Comparison of ENCODE assay signal across 25 cellular contexts in the genomic region with DNA sequence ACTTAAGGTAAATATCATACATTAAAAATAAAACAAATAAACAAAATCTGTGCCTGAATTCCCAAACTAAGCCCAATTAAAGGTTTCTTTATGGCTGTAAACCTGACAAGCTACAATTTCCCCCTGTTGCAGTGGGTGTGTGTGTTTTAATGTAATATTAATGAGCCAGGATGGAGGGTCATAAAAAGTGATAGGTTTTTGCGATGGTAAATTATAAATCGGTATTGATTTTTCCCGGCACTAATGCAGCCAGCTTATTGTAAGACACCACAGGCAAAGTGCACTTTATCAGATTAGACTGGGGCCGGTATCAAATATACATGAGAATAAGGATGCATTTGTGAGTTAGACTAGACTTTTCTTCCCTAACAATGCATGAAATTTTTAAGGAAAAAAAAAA.
DNase-seq lines count a peak whose midpoint lies in the region; ATAC-seq and TF ChIP-seq lines count a peak whose summit lies in the region.
"Had no signal": no experiment of that assay in that cellular context is flagged by ENCODE, and none has a peak within 500 bp of the region (broad histone marks: within the 10 kb centered on the region; RNA-seq: fewer than 3 reads in every experiment).

No MANE protein-coding gene starts in this region.

- 76 to 85% (median 79%) methylated on average over 4 of the region's 4 CpGs for WGBS in heart left ventricle, 4 donors

- no peak for ATAC-seq in heart left ventricle
- ATAC-seq in memory B cell (ENCODE audit: low read depth): no peak
- ATAC-seq in HG03280 (IDR thresholded peaks at IDR 0.05; ENCODE audit: unreplicated experiment): no peak
- no peak for ATAC-seq in GM18873 (IDR thresholded peaks at IDR 0.05; ENCODE audit: low FRiP score, unreplicated experiment)
- ATAC-seq: activated CD8-positive, alpha-beta memory T cell treated with anti-CD3 and anti-CD28 coated beads, Interleukin-2, amount 10 ng/mL, durations not matched to agents 7 days and 5 days; esophagus mucosa had no signal

- DNase-seq in heart left ventricle (no peak), right atrium auricular region (ENCODE audit: low spot score) (no peak), SK-N-DZ (ENCODE audit: low spot score) (peak; percentile 23), memory B cell (ENCODE audit: low spot score in 2 of 2) (no peak), vagina (ENCODE audit: extremely low spot score in 2 of 2) (no peak), KBM-7 (no peak)
- DNase-seq: activated CD4-positive, alpha-beta T cell treated with anti-CD3 and anti-CD28 coated beads for 48 hours; activated CD8-positive, alpha-beta memory T cell treated with anti-CD3 and anti-CD28 coated beads, Interleukin-2, amount 10 ng/mL, durations not matched to agents 7 days and 5 days; activated naive CD4-positive, alpha-beta T cell treated with anti-CD3 and anti-CD28 coated beads, Interleukin-2, amount 50 U/mL, for 16 hours; anterior cingulate cortex; effector CD8-positive, alpha-beta T cell; kidney; MG63; NCI-H1436; NCI-H526 treated with DMSO at 0.1 percent for 48 hours; OCI-M1; SHP77; stimulated activated CD4-positive, alpha-beta T cell treated with anti-CD3 and anti-CD28 coated beads, Interleukin-4, amount 100 ng/mL, for 1 hour; stimulated activated naive CD4-positive, alpha-beta T cell treated with Interleukin-2 at 50 U/mL for 16 hours had no signal

- H3K4me1 Mint-ChIP-seq in memory B cell: peaks cover 32% of the 10 kb centered on the region
- H3K4me1 Mint-ChIP-seq: activated CD8-positive, alpha-beta memory T cell treated with anti-CD3 and anti-CD28 coated beads, Interleukin-2, amount 10 ng/mL, durations not matched to agents 7 days and 5 days had no signal

- intact Hi-C loops in heart left ventricle (cut with DNase I) (no loop called here), vagina (cut with DNase I) (loop anchor here (10.0 kb wide), 1 partner anchor 116 kb away; a partner anchor contains a TSS)

- TF ChIP-seq CTCF in heart left ventricle (IDR thresholded peaks at IDR 0.05) (no peak), right atrium auricular region (IDR thresholded peaks at IDR 0.05) (no peak), vagina (IDR thresholded peaks at IDR 0.05) (no peak)

- H3K9me3 Mint-ChIP-seq in memory B cell: no peaks in the 10 kb centered on the region

- H3K36me3 ChIP-seq in heart left ventricle (no peaks in the 10 kb centered on the region), right atrium auricular region (no peaks in the 10 kb centered on the region), vagina (no peaks in the 10 kb centered on the region)
- H3K36me3 ChIP-seq: MG63, tibial nerve had no signal

- H3K27me3 Mint-ChIP-seq in memory B cell: no peaks in the 10 kb centered on the region

- in situ Hi-C loops in KBM-7 (cut with MboI; ENCODE audit: low pct_unique_long_range_greater_than_20kb, low sequenced_read_pairs): no loop called here

- H3K4me3 ChIP-seq in heart left ventricle: no peak overlapping the region
- H3K4me3 ChIP-seq in right atrium auricular region: no peak overlapping the region
- no peak overlapping the region for H3K4me3 ChIP-seq in vagina
- H3K4me3 ChIP-seq: BLaER1, lung had no signal

- H3K9me3 ChIP-seq in heart left ventricle (no peaks in the 10 kb centered on the region), right atrium auricular region (no peaks in the 10 kb centered on the region), vagina (no peaks in the 10 kb centered on the region)
- H3K9me3 ChIP-seq: BLaER1, tibial nerve had no signal

- H3K27ac Mint-ChIP-seq in memory B cell: peak overlapping the region; percentile 85
- H3K27ac Mint-ChIP-seq: activated CD8-positive, alpha-beta memory T cell treated with anti-CD3 and anti-CD28 coated beads, Interleukin-2, amount 10 ng/mL, durations not matched to agents 7 days and 5 days had no signal

- no peak overlapping the region for H3K4me3 Mint-ChIP-seq in memory B cell
- H3K4me3 Mint-ChIP-seq: activated CD8-positive, alpha-beta memory T cell treated with anti-CD3 and anti-CD28 coated beads, Interleukin-2, amount 10 ng/mL, durations not matched to agents 7 days and 5 days had no signal

- H3K36me3 Mint-ChIP-seq in memory B cell: peaks cover 8% of the 10 kb centered on the region
- H3K36me3 Mint-ChIP-seq: activated CD8-positive, alpha-beta memory T cell treated with anti-CD3 and anti-CD28 coated beads, Interleukin-2, amount 10 ng/mL, durations not matched to agents 7 days and 5 days had no signal

- H3K27ac ChIP-seq in heart left ventricle (peak overlapping the region in 8 of 12 donors; percentile 9 to 66 (median 35)), right atrium auricular region (no peak overlapping the region), vagina (peak overlapping the region; percentile 46)
- H3K27ac ChIP-seq: BLaER1 had no signal

- H3K27me3 ChIP-seq in heart left ventricle (no peaks in the 10 kb centered on the region), right atrium auricular region (no peaks in the 10 kb centered on the region), vagina (no peaks in the 10 kb centered on the region)
- H3K27me3 ChIP-seq: BLaER1, MG63, tibial nerve had no signal

- peaks cover 3 to 56% (median 33%) of the 10 kb centered on the region in 12 donors for H3K4me1 ChIP-seq in heart left ventricle
- H3K4me1 ChIP-seq in right atrium auricular region: peaks cover 2 to 37% of the 10 kb centered on the region in 2 donors
- H3K4me1 ChIP-seq in vagina: peaks cover 43% of the 10 kb centered on the region

- no peak for TF ChIP-seq POLR2A in heart left ventricle (IDR thresholded peaks at IDR 0.05)
- TF ChIP-seq POLR2A in vagina (IDR thresholded peaks at IDR 0.05): no peak

Comparison
In these comparisons a context has a peak if more than half of its experiments do, and no peak if none do; other contexts are left out.
1. H3K27ac ChIP-seq: peak in heart left ventricle (8 of 12) and vagina (single experiment); none in right atrium auricular region (0 of 2).